ENCODE assay signal across 4 cellular contexts in genomic region chr5:125253634-125254033, GRCh38.
DNase-seq lines count a peak whose midpoint lies in the region; TF ChIP-seq lines count a peak whose summit lies in the region.
"Not testable (repeated sequence)": the region's sequence is repeated elsewhere in the genome, so short reads cannot be mapped to it uniquely, and the experiment has no call there.

No MANE protein-coding gene starts in this region.

- H2AFZ ChIP-seq in neuronal stem cell (ENCODE audit: low read length): not testable (repeated sequence)

- not testable (repeated sequence) for H3K9me3 ChIP-seq in HEK293 (ENCODE audit: control insufficient read depth, insufficient read depth, low read depth, low read length); iPS-18c (ENCODE audit: control insufficient read depth, insufficient read depth, low read length)
- H3K9me3 ChIP-seq in endodermal cell (ENCODE audit: control insufficient read depth, low read length) (peaks cover 39% of the 10 kb centered on the region), neuronal stem cell (replicated peaks in 1 of 2; ENCODE audit: control insufficient read depth in 2 of 2, insufficient read depth in 1 of 2, low read depth in 1 of 2, low read length in 2 of 2) (peaks cover 4 to 27% of the 10 kb centered on the region in 2 donors)

- H3K27ac ChIP-seq in HEK293 (ENCODE audit: extremely low read depth, low read depth, low read length); endodermal cell (ENCODE audit: low read depth, low read length); neuronal stem cell (replicated peaks; ENCODE audit: low read length): not testable (repeated sequence)

- not testable (repeated sequence) for H2BK12ac ChIP-seq in neuronal stem cell (ENCODE audit: low read length)

- not testable (repeated sequence) for H3K14ac ChIP-seq in neuronal stem cell (ENCODE audit: low read length)

- H3K4me3 ChIP-seq in HEK293 (ENCODE audit: low read depth, low read length); neuronal stem cell (ENCODE audit: low read length in 2 of 2): not testable (repeated sequence)
- H3K4me3 ChIP-seq in endodermal cell (ENCODE audit: low read length) (peak overlapping the region; percentile 38), iPS-18c (ENCODE audit: insufficient read depth, low read depth, low read length) (peak overlapping the region; percentile 12; the same call in 1 of the 2 replicates)

- TF ChIP-seq CTCF in HEK293 (tag by site-specific recombination; IDR thresholded peaks at IDR 0.05); endodermal cell (conservative IDR thresholded peaks at IDR 0.05): not testable (repeated sequence)

- not testable (repeated sequence) for H3K36me3 ChIP-seq in HEK293 (ENCODE audit: control insufficient read depth in 2 of 2, insufficient read depth in 1 of 2, low read length in 2 of 2); endodermal cell (ENCODE audit: control insufficient read depth, insufficient read depth, low read length); neuronal stem cell (replicated peaks in 1 of 2; ENCODE audit: control insufficient read depth in 2 of 2, insufficient read depth in 2 of 2, low read length in 2 of 2)

- H3K27ac Mint-ChIP-seq in endodermal cell: not testable (repeated sequence)

- H2BK120ac ChIP-seq in neuronal stem cell (ENCODE audit: low read depth, low read length): not testable (repeated sequence)

- H2BK5ac ChIP-seq in neuronal stem cell (ENCODE audit: low read length): not testable (repeated sequence)

- H2BK15ac ChIP-seq in neuronal stem cell (ENCODE audit: low read length): not testable (repeated sequence)

- H3K4me3 Mint-ChIP-seq in endodermal cell: not testable (repeated sequence)

- peak overlapping the region; percentile 8 for H2AK5ac ChIP-seq in neuronal stem cell (ENCODE audit: low read depth, low read length)

- not testable (repeated sequence) for H3K18ac ChIP-seq in neuronal stem cell (ENCODE audit: low read length)

- POLR2A ChIA-PET in HEK293 (lab: Yijun Ruan, JAX): not testable (repeated sequence)

- not testable (repeated sequence) for H3K9ac ChIP-seq in endodermal cell (ENCODE audit: extremely low read depth, low read length, poor library complexity, severe bottlenecking); neuronal stem cell (ENCODE audit: low read depth, low read length, poor library complexity)

- not testable (repeated sequence) for H3K4me1 ChIP-seq in HEK293 (ENCODE audit: control insufficient read depth, insufficient read depth, low read length); endodermal cell (ENCODE audit: control insufficient read depth, insufficient read depth, low read length); neuronal stem cell (ENCODE audit: control insufficient read depth in 2 of 2, insufficient read depth in 1 of 2, low read depth in 1 of 2, low read length in 2 of 2)

- H4K8ac ChIP-seq in neuronal stem cell (ENCODE audit: low read depth, low read length): not testable (repeated sequence)

- not testable (repeated sequence) for H3K4ac ChIP-seq in neuronal stem cell (ENCODE audit: low read length)

- not testable (repeated sequence) for H3K27me3 Mint-ChIP-seq in endodermal cell (ENCODE audit: insufficient read depth)

- CTCF ChIA-PET in HEK293 (lab: Yijun Ruan, JAX): not testable (repeated sequence)

- peaks cover 19% of the 10 kb centered on the region for H3K36me3 Mint-ChIP-seq in endodermal cell (ENCODE audit: low read depth)

- DNase-seq in endodermal cell; neuronal stem cell (ENCODE audit: low spot score): not testable (repeated sequence)

- not testable (repeated sequence) for H4K91ac ChIP-seq in neuronal stem cell (ENCODE audit: low read depth, low read length, poor library complexity)

- WGBS in endodermal cell (ENCODE audit: insufficient coverage in 1 of 2, insufficient read length in 1 of 2), 2 experiments: 92 to 96% methylated on average over 7 of the region's 7 CpGs
- no CpG with 5 or more reads among the region's 7 CpGs for WGBS in neuronal stem cell (ENCODE audit: extremely low coverage in 2 of 2, insufficient read length in 2 of 2, insufficient replicate concordance in 1 of 2), 2 donors

- not testable (repeated sequence) for H3K4me2 ChIP-seq in neuronal stem cell (ENCODE audit: insufficient read depth, low read length, poor library complexity, severe bottlenecking)

- peaks cover 45% of the 10 kb centered on the region for H3K9me3 Mint-ChIP-seq in endodermal cell

- H3K79me1 ChIP-seq in neuronal stem cell (ENCODE audit: low read depth, low read length): not testable (repeated sequence)

- H3K27me3 ChIP-seq in endodermal cell (ENCODE audit: control insufficient read depth, insufficient read depth, low read length, poor library complexity, severe bottlenecking); neuronal stem cell (ENCODE audit: control insufficient read depth in 3 of 3, insufficient read depth in 3 of 3, low read depth in 1 of 3, low read length in 3 of 3): not testable (repeated sequence)

- H3K23ac ChIP-seq in neuronal stem cell (ENCODE audit: low read depth, low read length, poor library complexity): not testable (repeated sequence)

- H3K4me1 Mint-ChIP-seq in endodermal cell: not testable (repeated sequence)

TF ChIP-seq in HEK293, 187 proteins besides CTCF, POLR2A, EP300 and RAD21:
- TF ChIP-seq SETDB1 (IDR thresholded peaks at IDR 0.05; ENCODE audit: insufficient read length, low read length): peak; percentile 51
- peak; percentile 95 for TF ChIP-seq ZNF585B (tag by site-specific recombination; IDR thresholded peaks at IDR 0.05)
